23 cellular contexts compared by ENCODE assay signal in genomic region chr10:88047589-88047988, GRCh38.
"Had no signal": no experiment of that assay in that cellular context is flagged by ENCODE, and none has a peak within 500 bp of the region (broad histone marks: within the 10 kb centered on the region; RNA-seq: fewer than 3 reads in every experiment).

No MANE protein-coding gene starts in this region.

- H3K27ac ChIP-seq: colonic mucosa, esophagus muscularis mucosa, foreskin keratinocyte, gastroesophageal sphincter, heart right ventricle, left lung, neural progenitor cell, prostate gland, right atrium auricular region had no signal

- H3K27ac Mint-ChIP-seq: mesothelial cell of epicardium; naive B cell; natural killer cell treated with Interleukin-12 subunit alpha and Interleukin-12 subunit beta and Interleukin-15 and Interleukin-18, amount 100 ng/mL, for 72 hours; neural progenitor cell; stimulated activated memory B cell treated with anti-CD40 and anti-IgM and Interleukin-4, amounts not matched to agents 10 μg/mL and 1 μg/mL and 100 μg/mL, for 72 hours; stimulated activated naive CD8-positive, alpha-beta T cell treated with anti-CD3 and anti-CD28 coated beads, Interleukin-15, Interleukin-2, amounts not matched to agents 100 ng/mL and 50 ng/mL, for 24 hours had no signal

- H3K4me1 ChIP-seq: colonic mucosa, foreskin keratinocyte, neural progenitor cell, prostate gland had no signal

- H3K27me3 Mint-ChIP-seq: stimulated activated memory B cell treated with anti-CD40 and anti-IgM and Interleukin-4, amounts not matched to agents 10 μg/mL and 1 μg/mL and 100 μg/mL, for 72 hours; stimulated activated naive CD8-positive, alpha-beta T cell treated with anti-CD3 and anti-CD28 coated beads, Interleukin-15, Interleukin-2, amounts not matched to agents 100 ng/mL and 50 ng/mL, for 24 hours had no signal

- DNase-seq: colonic mucosa; dermis blood vessel endothelial cell; effector memory CD4-positive, alpha-beta T cell; heart right ventricle; hippocampal formation; left cardiac atrium; left lung; mesenchymal stem cell; mucosa of descending colon; naive B cell; nucleus accumbens; stimulated activated CD4-positive, alpha-beta T cell treated with anti-CD3 and anti-CD28 coated beads, Interleukin-4, amount 100 ng/mL, for 4 hours; trophoblast cell had no signal

- H3K4me3 ChIP-seq: colonic mucosa, esophagus muscularis mucosa, gastroesophageal sphincter, heart right ventricle, left lung, mucosa of descending colon, neural progenitor cell, prostate gland, right atrium auricular region had no signal

- H3K27me3 ChIP-seq: colonic mucosa, esophagus muscularis mucosa, foreskin keratinocyte, gastroesophageal sphincter, heart right ventricle, left lung, neural progenitor cell, right atrium auricular region had no signal

- H3K4me3 Mint-ChIP-seq: mesothelial cell of epicardium; naive B cell; natural killer cell treated with Interleukin-12 subunit alpha and Interleukin-12 subunit beta and Interleukin-15 and Interleukin-18, amount 100 ng/mL, for 72 hours; neural progenitor cell; stimulated activated memory B cell treated with anti-CD40 and anti-IgM and Interleukin-4, amounts not matched to agents 10 μg/mL and 1 μg/mL and 100 μg/mL, for 72 hours; stimulated activated naive CD8-positive, alpha-beta T cell treated with anti-CD3 and anti-CD28 coated beads, Interleukin-15, Interleukin-2, amounts not matched to agents 100 ng/mL and 50 ng/mL, for 24 hours had no signal

- H3K36me3 Mint-ChIP-seq: mesothelial cell of epicardium; neural progenitor cell; stimulated activated memory B cell treated with anti-CD40 and anti-IgM and Interleukin-4, amounts not matched to agents 10 μg/mL and 1 μg/mL and 100 μg/mL, for 72 hours had no signal

- H3K9me3 Mint-ChIP-seq: mesothelial cell of epicardium; neural progenitor cell; stimulated activated memory B cell treated with anti-CD40 and anti-IgM and Interleukin-4, amounts not matched to agents 10 μg/mL and 1 μg/mL and 100 μg/mL, for 72 hours; stimulated activated naive CD8-positive, alpha-beta T cell treated with anti-CD3 and anti-CD28 coated beads, Interleukin-15, Interleukin-2, amounts not matched to agents 100 ng/mL and 50 ng/mL, for 24 hours had no signal

- H3K9me3 ChIP-seq: colonic mucosa, esophagus muscularis mucosa, gastroesophageal sphincter, heart right ventricle, left lung, mucosa of descending colon, prostate gland, right atrium auricular region had no signal

- H3K36me3 ChIP-seq: colonic mucosa, esophagus muscularis mucosa, gastroesophageal sphincter, heart right ventricle, left lung, neural progenitor cell, prostate gland, right atrium auricular region had no signal
